20 cellular contexts compared by ENCODE assay signal in the genomic region with DNA sequence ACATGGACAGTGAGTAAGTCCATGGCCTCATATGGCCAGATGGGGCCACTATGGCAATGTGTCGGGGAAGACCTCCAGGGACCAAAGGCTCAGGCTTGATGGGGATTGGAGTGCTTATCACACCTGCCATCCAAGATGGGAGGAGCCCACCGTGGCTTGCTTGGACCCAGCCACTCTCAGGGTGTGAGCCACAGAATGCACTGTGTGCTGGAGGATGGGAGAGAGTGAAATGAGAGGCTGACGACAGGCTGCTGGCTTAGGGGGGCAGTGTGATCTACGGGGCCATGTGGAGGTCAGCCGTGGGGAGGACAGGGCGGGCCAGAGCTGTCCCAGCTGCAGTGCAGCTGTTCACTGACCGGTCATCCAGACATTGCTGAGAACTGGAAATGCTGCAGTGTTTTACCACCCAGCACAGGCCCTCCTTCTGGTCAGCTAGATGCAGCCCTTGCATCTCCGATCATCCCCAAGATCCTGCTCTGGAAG.
DNase-seq lines count a peak whose midpoint lies in the region; ATAC-seq and TF ChIP-seq lines count a peak whose summit lies in the region.
"Had no signal": no experiment of that assay in that cellular context is flagged by ENCODE, and none has a peak within 500 bp of the region (broad histone marks: within the 10 kb centered on the region; RNA-seq: fewer than 3 reads in every experiment).

No MANE protein-coding gene starts in this region.

- peak; percentile 94 to 96 for ATAC-seq in right cardiac atrium
- no peak for ATAC-seq in GM21737 (IDR thresholded peaks at IDR 0.05; ENCODE audit: unreplicated experiment)
- ATAC-seq: naive thymus-derived CD4-positive, alpha-beta T cell had no signal

- H3K9me3 ChIP-seq in right cardiac atrium (ENCODE audit: control insufficient read depth, low read length) (no peaks in the 10 kb centered on the region), osteoblast (ENCODE audit: low read depth, low read length) (no peaks in the 10 kb centered on the region), HAP-1 (no peaks in the 10 kb centered on the region)

- in situ Hi-C loops in HAP-1 (cut with MboI; ENCODE audit: low sequenced_read_pairs): no loop called here

- 56% methylated on average over 8 of the region's 8 CpGs for WGBS in right cardiac atrium

- H4K20me1 ChIP-seq in osteoblast (ENCODE audit: insufficient read depth, low read length): no peaks in the 10 kb centered on the region

- no peak overlapping the region for H2AFZ ChIP-seq in osteoblast (ENCODE audit: low read length)
- H2AFZ ChIP-seq: GM23248 had no signal

- H3K4me3 ChIP-seq in right cardiac atrium (ENCODE audit: low read length) (no peak overlapping the region), osteoblast (ENCODE audit: insufficient read depth, low read length) (no peak overlapping the region), HAP-1 (no peak overlapping the region)
- H3K4me3 ChIP-seq: GM23248 had no signal

- no peak for TF ChIP-seq CTCF in osteoblast (IDR thresholded peaks at IDR 0.05; ENCODE audit: extremely low read depth, low read depth, low read length)

- intact Hi-C loops in right cardiac atrium (cut with DNase I): loop anchor here in 2 of 4 donors (5.0 to 10.0 kb wide), 3 partner anchors 127 to 339 kb away; partner anchors contain the start of gene CYP26B1 (in 1 of the 2)

- H3K36me3 ChIP-seq in osteoblast (ENCODE audit: insufficient read depth, low read length): no peaks in the 10 kb centered on the region
- no peaks in the 10 kb centered on the region for H3K36me3 ChIP-seq in HAP-1 (replicated peaks)

- H3K27me3 ChIP-seq in right cardiac atrium (ENCODE audit: control insufficient read depth, insufficient read depth) (no peaks in the 10 kb centered on the region), osteoblast (ENCODE audit: insufficient read depth, low read length) (peaks cover 23% of the 10 kb centered on the region), HAP-1 (ENCODE audit: low read depth) (no peaks in the 10 kb centered on the region)

- H3K4me1 ChIP-seq in right cardiac atrium (ENCODE audit: control insufficient read depth, insufficient read depth, low read length): no peaks in the 10 kb centered on the region
- H3K4me1 ChIP-seq in osteoblast (ENCODE audit: insufficient read depth, low read length): no peaks in the 10 kb centered on the region
- no peaks in the 10 kb centered on the region for H3K4me1 ChIP-seq in HAP-1

- DNase-seq in AG20443 (ENCODE audit: low spot score) (peak; percentile 53), ecto neural progenitor cell (ENCODE audit: low spot score) (peak; percentile 38), right cardiac atrium (peak; percentile 82 to 92 (median 90)), osteoblast (ENCODE audit: insufficient read length, low spot score, missing footprints) (peak; percentile 68), GOT3 (lab: John Stamatoyannopoulos, UW) (no peak), HAP-1 (ENCODE audit: low spot score in 2 of 2) (no peak)
- DNase-seq in stimulated activated CD4-positive, alpha-beta T cell treated with anti-CD3 and anti-CD28 coated beads, Interleukin-12 subunit alpha, Interleukin-12 subunit beta, amount 100 ng/mL, for 4 hours: no peak
- DNase-seq: activated CD4-positive, alpha-beta T cell treated with anti-CD3 and anti-CD28 coated beads, Interleukin-2, amount 50 U/mL, for 1 hour; activated T-cell treated with anti-CD3 and anti-CD28 coated beads, Interleukin-2, amount 50 U/mL, for 1 hour; cortex of kidney; foreskin melanocyte; GM23248; naive thymus-derived CD4-positive, alpha-beta T cell; NCI-H1092 treated with DMSO at 0.1 percent for 48 hours; NCI-H2107; NCI-H526; SHP77 had no signal

- H3K4me2 ChIP-seq in osteoblast (ENCODE audit: insufficient read depth, low read length): no peak overlapping the region

- no peaks in the 10 kb centered on the region for H3K79me2 ChIP-seq in osteoblast (ENCODE audit: insufficient read depth, low read length)

- H3K27ac ChIP-seq in right cardiac atrium (ENCODE audit: low read length) (no peak overlapping the region), osteoblast (ENCODE audit: low read depth, low read length) (no peak overlapping the region)
- H3K27ac ChIP-seq: C4-2B, GM23248, VCaP had no signal

Comparison
In these comparisons a context has a peak if more than half of its experiments do, and no peak if none do; other contexts are left out.
1. DNase-seq: peak in AG20443 (single experiment), ecto neural progenitor cell (single experiment), right cardiac atrium (3 of 3) and osteoblast (single experiment); none in GOT3 (single experiment), stimulated activated CD4-positive, alpha-beta T cell treated with anti-CD3 and anti-CD28 coated beads, Interleukin-12 subunit alpha, Interleukin-12 subunit beta, amount 100 ng/mL, for 4 hours (single experiment) and HAP-1 (0 of 2).